In the genomic region with DNA sequence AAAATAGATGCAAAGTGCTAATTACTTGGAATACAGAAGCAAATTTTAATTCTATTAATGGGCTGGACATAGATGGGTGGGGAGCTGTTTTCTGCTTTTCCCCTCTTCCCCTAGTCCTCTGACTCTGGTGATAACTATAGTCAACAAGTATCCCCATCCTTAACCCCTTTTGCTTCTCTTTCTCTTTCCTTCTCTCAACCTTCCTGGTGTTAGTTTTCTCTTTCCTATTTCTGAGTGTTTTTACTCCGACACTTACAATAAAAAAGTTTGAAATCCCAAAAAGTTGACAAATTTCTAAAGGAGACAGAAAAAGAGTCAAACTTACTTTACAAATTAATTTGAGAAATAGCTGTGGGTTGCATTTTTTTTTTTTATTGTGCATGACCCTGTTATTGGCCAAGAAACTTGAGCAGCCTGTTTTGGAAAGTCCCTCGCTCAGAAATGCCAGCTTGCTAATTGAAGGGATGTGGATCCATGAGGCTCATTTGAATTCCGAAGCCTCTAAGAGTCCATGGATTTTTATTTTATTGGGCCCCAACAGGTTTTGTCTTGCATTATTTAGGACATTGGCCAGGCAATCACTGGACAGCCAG, we compare ENCODE assay signal across 8 cellular contexts. TPM values are rescaled to one million over a fixed set of nuclear protein-coding genes. Genes with fewer than 3 reads are reported as not detected.
DNase-seq lines count a peak whose midpoint lies in the region; ATAC-seq, FAIRE-seq and TF ChIP-seq lines count a peak whose summit lies in the region.

No MANE protein-coding gene starts in this region.

- no peaks in the 10 kb centered on the region for H3K27me3 Mint-ChIP-seq in CD14-positive monocyte (ENCODE audit: low read depth in 3 of 3)
- no peaks in the 10 kb centered on the region for H3K27me3 Mint-ChIP-seq in IgD-negative memory B cell
- H3K27me3 Mint-ChIP-seq in chondrocyte (ENCODE audit: low read depth), result no peaks in the 10 kb centered on the region
- H3K27me3 Mint-ChIP-seq in natural killer cell treated with Interleukin-12 subunit alpha and Interleukin-12 subunit beta and Interleukin-15 and Interleukin-18, amount 100 ng/mL, for 72 hours, result no peaks in the 10 kb centered on the region

- no peak for TF ChIP-seq POLR2A in GM12891 (IDR thresholded peaks at IDR 0.05; ENCODE audit: low read depth, low read length)

- H3K4me3 Mint-ChIP-seq in CD14-positive monocyte (peak overlapping the region; percentile 56 to 72), IgD-negative memory B cell (peak overlapping the region; percentile 67 to 100 (median 81)), chondrocyte (ENCODE audit: unreplicated experiment) (no peak overlapping the region)
- peak overlapping the region; percentile 99 for H3K4me3 Mint-ChIP-seq in natural killer cell treated with Interleukin-12 subunit alpha and Interleukin-12 subunit beta and Interleukin-15 and Interleukin-18, amount 100 ng/mL, for 72 hours

- TF ChIP-seq CTCF in CD14-positive monocyte (IDR thresholded peaks at IDR 0.05) (no peak), chondrocyte (IDR thresholded peaks at IDR 0.05) (no peak)

- peaks cover 0 to 3% of the 10 kb centered on the region in 2 donors for H3K36me3 Mint-ChIP-seq in CD14-positive monocyte
- peaks cover 2% of the 10 kb centered on the region for H3K36me3 Mint-ChIP-seq in IgD-negative memory B cell
- no peaks in the 10 kb centered on the region for H3K36me3 Mint-ChIP-seq in chondrocyte (ENCODE audit: low read depth)
- H3K36me3 Mint-ChIP-seq in natural killer cell treated with Interleukin-12 subunit alpha and Interleukin-12 subunit beta and Interleukin-15 and Interleukin-18, amount 100 ng/mL, for 72 hours, result peaks cover 16% of the 10 kb centered on the region

- FAIRE-seq in GM12891 (lab: Jason Lieb, UNC), result no peak

- intact Hi-C loops in CD14-positive monocyte (cut with micrococcal nuclease), result loop anchor here in 1 of 2 donors (5.0 kb wide), 3 partner anchors 39 to 141 kb away; a partner anchor contains a TSS

- H3K9me3 Mint-ChIP-seq in CD14-positive monocyte (no peaks in the 10 kb centered on the region), IgD-negative memory B cell (no peaks in the 10 kb centered on the region), chondrocyte (ENCODE audit: low read depth) (no peaks in the 10 kb centered on the region)
- H3K9me3 Mint-ChIP-seq in natural killer cell treated with Interleukin-12 subunit alpha and Interleukin-12 subunit beta and Interleukin-15 and Interleukin-18, amount 100 ng/mL, for 72 hours, result no peaks in the 10 kb centered on the region

- H3K4me1 Mint-ChIP-seq in CD14-positive monocyte (peaks cover 71% of the 10 kb centered on the region), IgD-negative memory B cell (peaks cover 44 to 61% (median 51%) of the 10 kb centered on the region in 3 donors), chondrocyte (ENCODE audit: low read depth) (peaks cover 35% of the 10 kb centered on the region)
- H3K4me1 Mint-ChIP-seq in natural killer cell treated with Interleukin-12 subunit alpha and Interleukin-12 subunit beta and Interleukin-15 and Interleukin-18, amount 100 ng/mL, for 72 hours (ENCODE audit: low read depth in 2 of 2), result peaks cover 53 to 74% of the 10 kb centered on the region in 2 donors

- H3K27ac Mint-ChIP-seq in CD14-positive monocyte (peak overlapping the region in 3 of 7 donors; percentile 54 to 71 (median 63)), IgD-negative memory B cell (peak overlapping the region in 2 of 3 donors; percentile 30 to 61), chondrocyte (ENCODE audit: unreplicated experiment) (peak overlapping the region; percentile 27)
- H3K27ac Mint-ChIP-seq in natural killer cell treated with Interleukin-12 subunit alpha and Interleukin-12 subunit beta and Interleukin-15 and Interleukin-18, amount 100 ng/mL, for 72 hours, result peak overlapping the region; percentile 100

- ATAC-seq in natural killer cell treated with Interleukin-12 subunit alpha and Interleukin-12 subunit beta and Interleukin-15 and Interleukin-18, amount 100 ng/mL, for 72 hours, result no peak
- ATAC-seq in GM21619 (IDR thresholded peaks at IDR 0.05; ENCODE audit: unreplicated experiment), result no peak

- no peak for DNase-seq in CD14-positive monocyte (ENCODE audit: low spot score)
- DNase-seq in chondrocyte (ENCODE audit: low spot score), result no peak
- no peak for DNase-seq in natural killer cell treated with Interleukin-12 subunit alpha and Interleukin-12 subunit beta and Interleukin-15 and Interleukin-18, amount 100 ng/mL, for 72 hours (ENCODE audit: low spot score)
- DNase-seq in activated gamma-delta T cell (lab: John Stamatoyannopoulos, UW), result no peak
- no peak for DNase-seq in GM12891 (ENCODE audit: insufficient read length, low spot score)
- DNase-seq in NCI-H146 (lab: John Stamatoyannopoulos, UW), result no peak

TF ChIP-seq in GM12891, 5 proteins besides CTCF, POLR2A, EP300 and RAD21:
- TF ChIP-seq POU2F2 (IDR thresholded peaks at IDR 0.05; ENCODE audit: low read depth, low read length) (no peak), TAF1 (IDR thresholded peaks at IDR 0.05; ENCODE audit: low read depth, low read length) (no peak), SPI1 (IDR thresholded peaks at IDR 0.05; ENCODE audit: low read depth, low read length) (no peak), POLR2AphosphoS5 (IDR thresholded peaks at IDR 0.05; ENCODE audit: low read depth, low read length) (no peak), PAX5 (IDR thresholded peaks at IDR 0.05; ENCODE audit: insufficient read depth, low read length, severe bottlenecking) (no peak)

RNA-seq across cellular contexts. Expression of a gene that starts 2.4 kb away (rescaled TPM):
- polyA plus RNA-seq in CD14-positive monocyte, result 10 to 100 TPM; 27.9 to 28.9 TPM
- 11.1 TPM for polyA plus RNA-seq in IgD-negative memory B cell
- 11.2 to 11.6 TPM (median 11.5 TPM) in 3 replicates for total RNA-seq in chondrocyte
- total RNA-seq in natural killer cell treated with Interleukin-12 subunit alpha and Interleukin-12 subunit beta and Interleukin-15 and Interleukin-18, amount 100 ng/mL, for 72 hours, result 10 to 100 TPM; 48.3 to 73.0 TPM
- 47.1 TPM for polyA plus RNA-seq in GM12891 (2012; ENCODE audit: low read depth, missing spikeins)

RNA-seq across cellular contexts. Expression of a gene that starts 40.5 kb away (rescaled TPM):
- polyA plus RNA-seq in CD14-positive monocyte (10 to 100 TPM in 1 of 2 donors, 1 to 10 TPM in 1; 6.8 to 12.3 TPM), IgD-negative memory B cell (9.4 TPM)
- 846 to 4,145 TPM (median 3,929 TPM) in 3 replicates for total RNA-seq in chondrocyte
- 10 to 100 TPM in 1 of 2 donors, 1 to 10 TPM in 1; 8.4 to 19.7 TPM for total RNA-seq in natural killer cell treated with Interleukin-12 subunit alpha and Interleukin-12 subunit beta and Interleukin-15 and Interleukin-18, amount 100 ng/mL, for 72 hours
- 60.5 TPM for polyA plus RNA-seq in GM12891 (2012; ENCODE audit: low read depth, missing spikeins)

Comparison
In these comparisons a context has a peak if more than half of its experiments do, and no peak if none do; other contexts are left out.
1. RNA of a gene that starts 40.5 kb away (total RNA-seq): 846 to 4,145 TPM in chondrocyte; 8.4 to 19.7 TPM in natural killer cell treated with Interleukin-12 subunit alpha and Interleukin-12 subunit beta and Interleukin-15 and Interleukin-18, amount 100 ng/mL, for 72 hours; every median in the first group is over 10 times any median in the second.